Comparison of ENCODE assay signal across 1 cellular context in the genomic region with DNA sequence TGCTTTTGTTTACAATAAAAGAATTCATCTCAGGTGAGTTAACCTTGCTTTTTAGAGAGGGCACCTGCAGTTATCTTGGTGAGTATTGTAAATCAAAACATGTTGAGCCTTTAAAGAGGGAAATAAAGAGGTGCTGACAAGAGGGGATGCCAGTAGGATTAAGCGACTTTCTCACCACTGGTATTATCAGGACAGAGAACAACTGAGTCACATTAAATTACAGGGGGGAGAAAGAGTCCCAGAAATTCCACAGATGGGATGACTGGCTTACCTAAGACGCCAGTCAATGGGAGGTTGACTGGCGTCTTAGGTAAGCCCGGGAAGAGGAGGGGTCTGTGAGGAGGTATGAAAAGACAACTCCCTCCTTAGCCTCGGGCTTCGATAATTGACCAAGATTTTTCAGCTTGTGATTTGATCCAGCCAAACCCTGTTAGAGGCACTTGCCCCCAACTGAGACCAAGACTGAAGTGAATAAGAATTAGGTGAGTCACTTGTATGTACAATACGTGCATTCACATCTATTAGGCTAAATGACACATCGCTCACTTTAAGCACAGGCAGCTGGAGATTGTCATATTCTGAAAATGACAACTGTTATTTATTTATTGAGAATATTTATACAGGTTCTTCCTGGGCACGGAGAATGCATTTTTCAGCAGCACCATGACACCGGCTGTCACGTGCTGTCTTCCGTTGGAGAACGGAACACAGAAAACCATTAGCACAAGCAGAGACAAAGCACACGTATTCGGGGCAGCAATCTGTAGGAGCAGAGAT.
TF ChIP-seq lines count a peak whose summit lies in the region.

No MANE protein-coding gene starts in this region.

TF ChIP-seq in WTC11, 78 proteins besides CTCF, POLR2A, EP300 and RAD21 (continued from another document):
- TF ChIP-seq, protein P1, sequence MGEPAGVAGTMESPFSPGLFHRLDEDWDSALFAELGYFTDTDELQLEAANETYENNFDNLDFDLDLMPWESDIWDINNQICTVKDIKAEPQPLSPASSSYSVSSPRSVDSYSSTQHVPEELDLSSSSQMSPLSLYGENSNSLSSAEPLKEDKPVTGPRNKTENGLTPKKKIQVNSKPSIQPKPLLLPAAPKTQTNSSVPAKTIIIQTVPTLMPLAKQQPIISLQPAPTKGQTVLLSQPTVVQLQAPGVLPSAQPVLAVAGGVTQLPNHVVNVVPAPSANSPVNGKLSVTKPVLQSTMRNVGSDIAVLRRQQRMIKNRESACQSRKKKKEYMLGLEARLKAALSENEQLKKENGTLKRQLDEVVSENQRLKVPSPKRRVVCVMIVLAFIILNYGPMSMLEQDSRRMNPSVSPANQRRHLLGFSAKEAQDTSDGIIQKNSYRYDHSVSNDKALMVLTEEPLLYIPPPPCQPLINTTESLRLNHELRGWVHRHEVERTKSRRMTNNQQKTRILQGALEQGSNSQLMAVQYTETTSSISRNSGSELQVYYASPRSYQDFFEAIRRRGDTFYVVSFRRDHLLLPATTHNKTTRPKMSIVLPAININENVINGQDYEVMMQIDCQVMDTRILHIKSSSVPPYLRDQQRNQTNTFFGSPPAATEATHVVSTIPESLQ (CRISPR knock-in tag; IDR thresholded peaks at IDR 0.05): no peak
